27 cellular contexts compared by ENCODE assay signal in the genomic region with DNA sequence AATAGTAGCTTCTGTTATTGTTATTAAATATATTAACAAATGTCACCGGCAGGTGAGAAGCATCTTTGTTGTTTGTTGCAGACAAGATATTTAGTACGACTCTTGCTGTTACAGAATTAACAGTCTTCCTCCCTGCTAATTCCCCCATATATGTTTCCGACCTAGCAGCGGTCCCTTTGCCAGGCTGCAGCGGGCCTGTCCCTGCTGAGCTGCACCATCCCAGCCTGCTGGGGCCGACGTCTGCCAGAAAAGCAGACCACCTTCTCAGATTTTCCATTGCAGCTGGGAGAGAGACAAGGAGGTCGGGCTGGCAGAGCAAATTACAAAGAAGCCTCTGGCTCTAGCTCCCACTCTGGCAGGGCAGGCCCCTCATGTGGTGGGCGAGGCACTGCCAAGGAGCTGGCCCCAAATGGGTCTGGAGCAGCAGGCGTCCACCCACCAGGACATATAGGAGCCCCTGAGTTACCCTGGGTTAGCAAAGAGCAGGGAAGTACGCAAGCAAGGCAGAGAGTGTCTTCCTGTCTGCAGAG.
"Had no signal": no experiment of that assay in that cellular context is flagged by ENCODE, and none has a peak within 500 bp of the region (broad histone marks: within the 10 kb centered on the region; RNA-seq: fewer than 3 reads in every experiment).

No MANE protein-coding gene starts in this region.

- H3K9me3 Mint-ChIP-seq: activated T-helper 1 cell treated with anti-CD3 and anti-CD28 coated beads, Interleukin-12 subunit alpha, Interleukin-12 subunit beta, Interleukin-2, Interleukin-4 antibody, amounts not matched to agents 30 ng/mL and 10 ng/mL and 1 ng/mL, durations not matched to agents 14 hours and 24 hours and 36 hours; effector memory CD8-positive, alpha-beta T cell; nephron; stimulated activated naive B cell treated with anti-CD40 and anti-IgM and Interleukin-4, amounts not matched to agents 10 μg/mL and 1 μg/mL and 100 μg/mL, for 72 hours had no signal

- ATAC-seq: activated CD4-positive, alpha-beta T cell treated with anti-CD3 and anti-CD28 coated beads for 36 hours; effector memory CD8-positive, alpha-beta T cell; heart left ventricle; left lung; pancreas; stimulated activated naive B cell treated with anti-CD40 and anti-IgM and Interleukin-4, amounts not matched to agents 10 μg/mL and 1 μg/mL and 100 μg/mL, for 72 hours had no signal

- H3K36me3 ChIP-seq: brain microvascular endothelial cell, heart left ventricle, left lung, pancreas, prostate gland, sigmoid colon, stomach, tibial nerve had no signal

- H3K36me3 Mint-ChIP-seq: stimulated activated naive B cell treated with anti-CD40 and anti-IgM and Interleukin-4, amounts not matched to agents 10 μg/mL and 1 μg/mL and 100 μg/mL, for 72 hours had no signal

- H3K27ac ChIP-seq: brain microvascular endothelial cell, heart left ventricle, left lung, pancreas, prostate gland, sigmoid colon, stomach, tibial nerve had no signal

- H3K4me1 ChIP-seq: pancreas had no signal

- DNase-seq: activated CD4-positive, alpha-beta T cell treated with anti-CD3 and anti-CD28 coated beads for 36 hours; activated CD4-positive, CD25-positive, alpha-beta regulatory T cell; activated gamma-delta T cell treated with Interleukin-2 at 50 U/mL for 16 hours; activated naive CD4-positive, alpha-beta T cell treated with anti-CD3 and anti-CD28 coated beads, Interleukin-2, amount 50 U/mL, for 16 hours; activated T-cell treated with anti-CD3 and anti-CD28 coated beads, Interleukin-2, amount 50 U/mL, for 1 hour; amniotic stem cell; brain microvascular endothelial cell; cortex of kidney; effector memory CD8-positive, alpha-beta T cell; heart left ventricle; kidney glomerular epithelial cell; left lung; mesendoderm; pancreas; sigmoid colon; small intestine; stimulated activated CD4-positive, alpha-beta T cell treated with anti-CD3 and anti-CD28 coated beads, Interleukin-1b, Interleukin-23, amount 100 ng/mL, for 48 hours; stimulated activated naive B cell treated with anti-CD40 and anti-IgM and Interleukin-4, amounts not matched to agents 10 μg/mL and 1 μg/mL and 100 μg/mL, for 72 hours; stomach; T-helper 1 cell had no signal

- H3K4me3 Mint-ChIP-seq: activated CD4-positive, alpha-beta T cell treated with anti-CD3 and anti-CD28 coated beads for 36 hours; activated T-helper 1 cell treated with anti-CD3 and anti-CD28 coated beads, Interleukin-12 subunit alpha, Interleukin-12 subunit beta, Interleukin-2, Interleukin-4 antibody, amounts not matched to agents 30 ng/mL and 10 ng/mL and 1 ng/mL, durations not matched to agents 14 hours and 24 hours and 36 hours; effector memory CD8-positive, alpha-beta T cell; nephron; stimulated activated naive B cell treated with anti-CD40 and anti-IgM and Interleukin-4, amounts not matched to agents 10 μg/mL and 1 μg/mL and 100 μg/mL, for 72 hours had no signal

- H3K27ac Mint-ChIP-seq: activated CD4-positive, alpha-beta T cell treated with anti-CD3 and anti-CD28 coated beads for 36 hours; activated T-helper 1 cell treated with anti-CD3 and anti-CD28 coated beads, Interleukin-12 subunit alpha, Interleukin-12 subunit beta, Interleukin-2, Interleukin-4 antibody, amounts not matched to agents 30 ng/mL and 10 ng/mL and 1 ng/mL, durations not matched to agents 14 hours and 24 hours and 36 hours; effector memory CD8-positive, alpha-beta T cell; stimulated activated naive B cell treated with anti-CD40 and anti-IgM and Interleukin-4, amounts not matched to agents 10 μg/mL and 1 μg/mL and 100 μg/mL, for 72 hours had no signal

- H3K27me3 ChIP-seq: brain microvascular endothelial cell, left lung, pancreas had no signal

- H3K4me1 Mint-ChIP-seq: activated CD4-positive, alpha-beta T cell treated with anti-CD3 and anti-CD28 coated beads for 36 hours had no signal

- FAIRE-seq: astrocyte, endothelial cell of umbilical vein, pancreas, small intestine had no signal

- H3K9me3 ChIP-seq: heart left ventricle, left lung, pancreas, prostate gland, sigmoid colon, stomach, tibial nerve had no signal

- H3K4me3 ChIP-seq: heart left ventricle, left lung, lung, pancreas, prostate gland, sigmoid colon, stomach, tibial nerve had no signal
